In genomic region chr12:71754461-71755145, GRCh38 we compare ENCODE assay signal across 8 cellular contexts. TPM values are rescaled to one million over a fixed set of nuclear protein-coding genes. Genes with fewer than 3 reads are reported as not detected.
DNase-seq lines count a peak whose midpoint lies in the region; ATAC-seq and TF ChIP-seq lines count a peak whose summit lies in the region.

Gene RAB21, plus strand, starts transcription at chr12:71754863. Its CDS starts 267 bp downstream, at chr12:71755130.

- TF ChIP-seq CTCF in OCI-LY3 (IDR thresholded peaks at IDR 0.05; ENCODE audit: low read depth, low read length) (no peak), endothelial cell (IDR thresholded peaks at IDR 0.05; ENCODE audit: unreplicated experiment) (no peak)

- peaks cover 25% of the 10 kb centered on the region for H3K4me1 Mint-ChIP-seq in endothelial cell (ENCODE audit: unreplicated experiment)

- peak within 1 kb of the TSS; percentile 85 for H3K27ac Mint-ChIP-seq in endothelial cell (ENCODE audit: unreplicated experiment)

- H3K4me3 Mint-ChIP-seq in endothelial cell (ENCODE audit: unreplicated experiment) = peak within 1 kb of the TSS; percentile 96

- peaks cover 18% of the 10 kb centered on the region for H3K4me1 ChIP-seq in OCI-LY3 (ENCODE audit: low read length)

- H3K4me3 ChIP-seq in OCI-LY3 (ENCODE audit: low read length) = peak within 1 kb of the TSS; percentile 90

- ATAC-seq in GM21515 (IDR thresholded peaks at IDR 0.05; ENCODE audit: unreplicated experiment) = peak; percentile 96

- H3K36me3 Mint-ChIP-seq in endothelial cell (ENCODE audit: low read depth, unreplicated experiment) = peaks cover 4% of the 10 kb centered on the region

- H3K27me3 Mint-ChIP-seq in endothelial cell (ENCODE audit: unreplicated experiment) = peaks cover 7% of the 10 kb centered on the region

- H3K27ac ChIP-seq in OCI-LY3 (ENCODE audit: low read length) = peak within 1 kb of the TSS; percentile 92

- peaks cover 41% of the 10 kb centered on the region for H3K36me3 ChIP-seq in OCI-LY3 (replicated peaks; ENCODE audit: low read depth, low read length)

- H4K20me1 ChIP-seq in OCI-LY3 (ENCODE audit: insufficient read depth, low read length) = peaks cover 26% of the 10 kb centered on the region

- H3K9me3 ChIP-seq in OCI-LY3 (ENCODE audit: insufficient read depth, low read length) = peaks cover 20% of the 10 kb centered on the region

- H3K9me3 Mint-ChIP-seq in endothelial cell (ENCODE audit: unreplicated experiment) = no peaks in the 10 kb centered on the region

- peaks cover 50% of the 10 kb centered on the region for H3K79me2 ChIP-seq in OCI-LY3 (ENCODE audit: low read length)

- peaks cover 5% of the 10 kb centered on the region; the same call in 1 of the 2 replicates for H3K27me3 ChIP-seq in OCI-LY3 (ENCODE audit: low read depth, low read length)

- DNase-seq in DMS 273 treated with DMSO at 0.1 percent for 48 hours (lab: John Stamatoyannopoulos, UW) (peak; percentile 86), HuH-7 (ENCODE audit: low spot score) (peak; percentile 97), endothelial cell (ENCODE audit: low spot score) (peak; percentile 98), midbrain (lab: John Stamatoyannopoulos, UW) (peak; percentile 97)
- peak; percentile 98 for DNase-seq in activated CD8-positive, alpha-beta memory T cell treated with anti-CD3 and anti-CD28 coated beads, Interleukin-2, amount 50 U/mL, for 48 hours
- DNase-seq in stimulated activated CD8-positive, alpha-beta memory T cell treated with anti-CD3 and anti-CD28 coated beads, Interleukin-2, amount 100 ng/mL, for 1 hour (ENCODE audit: low read depth in 2 of 2) = peak; percentile 93 to 98

- peak within 1 kb of the TSS; percentile 91 for H3K9ac ChIP-seq in OCI-LY3 (ENCODE audit: low read length)

- peak within 1 kb of the TSS; percentile 94 for H3K4me2 ChIP-seq in OCI-LY3 (ENCODE audit: low read length)

- peak within 1 kb of the TSS; percentile 98 for H2AFZ ChIP-seq in OCI-LY3 (ENCODE audit: low read depth, low read length)

RNA-seq across cellular contexts. Expression of gene RAB21, which starts in this region (rescaled TPM):
- total RNA-seq in endothelial cell (ENCODE audit: unreplicated experiment) = 53.7 TPM

Comparison
In these comparisons a context has a peak if more than half of its experiments do, and no peak if none do; other contexts are left out.
1. Peak in every context shown above with its lines: DNase-seq, ATAC-seq, H3K4me3 ChIP-seq and H3K27ac ChIP-seq.